ENCODE assay signal across 19 cellular contexts in the genomic region with DNA sequence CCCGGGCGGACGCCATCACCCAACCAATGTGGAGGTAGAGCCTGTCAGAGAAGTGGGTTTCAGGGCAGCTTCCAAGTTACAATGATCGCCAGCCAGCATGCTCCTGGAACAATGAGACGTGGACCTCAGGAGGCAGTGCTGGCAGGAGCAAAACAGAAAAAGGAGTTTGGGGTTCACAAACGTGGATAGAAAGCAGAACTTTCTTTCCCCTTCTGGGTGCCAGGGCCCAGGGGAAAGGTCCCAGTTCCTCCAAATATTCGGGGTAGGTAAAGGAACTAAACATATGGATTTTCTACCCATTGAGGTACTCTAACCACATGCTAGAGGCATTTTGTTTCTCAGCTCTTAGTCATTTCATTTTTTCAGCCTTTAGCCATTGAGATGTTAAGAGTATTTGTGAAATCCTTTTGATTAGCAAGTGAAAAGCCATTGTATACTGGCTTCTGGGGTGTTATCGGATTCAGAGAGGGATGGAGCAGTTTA.
DNase-seq lines count a peak whose midpoint lies in the region; ATAC-seq and TF ChIP-seq lines count a peak whose summit lies in the region.
"Had no signal": no experiment of that assay in that cellular context is flagged by ENCODE, and none has a peak within 500 bp of the region (broad histone marks: within the 10 kb centered on the region; RNA-seq: fewer than 3 reads in every experiment).

No MANE protein-coding gene starts in this region.

- no peaks in the 10 kb centered on the region for H3K9me2 ChIP-seq in GM23338 (ENCODE audit: insufficient read depth)

- H3K36me3 ChIP-seq in GM23338 (ENCODE audit: insufficient read depth) = no peaks in the 10 kb centered on the region
- H3K36me3 ChIP-seq in NT2/D1 (ENCODE audit: insufficient read depth, insufficient read length, low read length) = no peaks in the 10 kb centered on the region
- H3K36me3 ChIP-seq in iPS DF 6.9 (ENCODE audit: control insufficient read depth, insufficient read depth, low read length) = no peaks in the 10 kb centered on the region
- no peaks in the 10 kb centered on the region for H3K36me3 ChIP-seq in lung (ENCODE audit: control insufficient read depth in 2 of 2, insufficient read depth in 2 of 2, low read length in 2 of 2)
- no peaks in the 10 kb centered on the region for H3K36me3 ChIP-seq in CD8-positive, alpha-beta T cell (ENCODE audit: insufficient read depth, low read length)

- H3K27ac ChIP-seq in GM23338 (ENCODE audit: low read depth) = peak overlapping the region; percentile 36; the same call in 1 of the 2 replicates
- no peak overlapping the region for H3K27ac ChIP-seq in iPS DF 6.9 (ENCODE audit: low read length)
- peak overlapping the region; percentile 27 to 46 for H3K27ac ChIP-seq in lung (ENCODE audit: low read depth in 1 of 2, low read length in 1 of 2)
- H3K27ac ChIP-seq in CD8-positive, alpha-beta T cell (ENCODE audit: low read depth, low read length) = no peak overlapping the region
- H3K27ac ChIP-seq: A549, KMS-11 had no signal

- H4K20me1 ChIP-seq in GM23338 (replicated peaks; ENCODE audit: insufficient read depth) = no peaks in the 10 kb centered on the region

- DNase-seq in GM23338 (ENCODE audit: low spot score) (peak; percentile 77), NT2/D1 (ENCODE audit: low read depth, low spot score) (peak; percentile 63), iPS DF 6.9 (ENCODE audit: low read depth, low spot score) (peak; percentile 25), lung (ENCODE audit: low spot score) (no peak), amniotic stem cell (lab: John Stamatoyannopoulos, UW) (no peak), OCI-M2 (lab: John Stamatoyannopoulos, UW; ENCODE audit: unreplicated experiment) (no peak), NCI-H2107 treated with DMSO at 0.1 percent for 48 hours (lab: John Stamatoyannopoulos, UW; ENCODE audit: unreplicated experiment) (no peak)
- DNase-seq in CD8-positive, alpha-beta T cell = no peak
- DNase-seq: C1 segment of cervical spinal cord, DMS 273 treated with DMSO at 0.1 percent for 48 hours, HCEC 1CT, NCI-H1436, NCI-H2029 treated with DMSO at 0.1 percent for 48 hours, NCI-H510A, NCI-H774 had no signal

- peaks cover 65% of the 10 kb centered on the region for H3K4me1 ChIP-seq in GM23338 (ENCODE audit: insufficient read depth)
- no peaks in the 10 kb centered on the region for H3K4me1 ChIP-seq in NT2/D1 (ENCODE audit: insufficient read depth, insufficient read length)
- peaks cover 3% of the 10 kb centered on the region; the same call in 1 of the 2 replicates for H3K4me1 ChIP-seq in iPS DF 6.9 (ENCODE audit: control insufficient read depth, insufficient read depth, low read length)
- H3K4me1 ChIP-seq in lung (ENCODE audit: control insufficient read depth in 2 of 2, insufficient read depth in 2 of 2, low read length in 2 of 2) = peaks cover 2 to 13% of the 10 kb centered on the region in 2 donors
- H3K4me1 ChIP-seq in CD8-positive, alpha-beta T cell (ENCODE audit: insufficient read depth, low read length) = no peaks in the 10 kb centered on the region
- H3K4me1 ChIP-seq: A549 had no signal

- WGBS in iPS DF 6.9 (ENCODE audit: insufficient coverage, insufficient read length) = no CpG with 5 or more reads among the region's 8 CpGs
- WGBS in lung, 2 donors = 81 to 90% methylated on average over 8 of the region's 8 CpGs

- POLR2A ChIA-PET in CD8-positive, alpha-beta T cell (lab: Charles Lee) = no interaction called here

- H3K36me3 Mint-ChIP-seq in GM23338 (ENCODE audit: low read depth) = no peaks in the 10 kb centered on the region
- H3K36me3 Mint-ChIP-seq in CD8-positive, alpha-beta T cell = no peaks in the 10 kb centered on the region

- TF ChIP-seq CTCF in GM23338 (conservative IDR thresholded peaks at IDR 0.05; ENCODE audit: low read depth in 2 of 2) (no peak), lung (IDR thresholded peaks at IDR 0.05; ENCODE audit: control extremely low read depth, extremely low read depth) (no peak)
- TF ChIP-seq CTCF in CD8-positive, alpha-beta T cell (IDR thresholded peaks at IDR 0.05) = no peak

- no peaks in the 10 kb centered on the region for H3K27me3 Mint-ChIP-seq in GM23338 (ENCODE audit: insufficient read depth, low read depth, poor library complexity)
- no peaks in the 10 kb centered on the region for H3K27me3 Mint-ChIP-seq in CD8-positive, alpha-beta T cell (ENCODE audit: low read depth)

- H3K27me3 ChIP-seq in GM23338 (ENCODE audit: insufficient read depth) = no peaks in the 10 kb centered on the region
- H3K27me3 ChIP-seq in NT2/D1 (ENCODE audit: insufficient read depth, insufficient read length) = no peaks in the 10 kb centered on the region
- H3K27me3 ChIP-seq in iPS DF 6.9 (ENCODE audit: control insufficient read depth, insufficient read depth, low read length) = no peaks in the 10 kb centered on the region
- H3K27me3 ChIP-seq in lung (ENCODE audit: control insufficient read depth, insufficient read depth) = no peaks in the 10 kb centered on the region
- no peaks in the 10 kb centered on the region for H3K27me3 ChIP-seq in CD8-positive, alpha-beta T cell (ENCODE audit: insufficient read depth, low read length)

- 0 out of 2 replicates have a peak, but pooled peaks cover 2% of the 10 kb centered on the region for H3F3A ChIP-seq in GM23338 (replicated peaks; ENCODE audit: low read depth)

- no peaks in the 10 kb centered on the region for H3K79me2 ChIP-seq in GM23338 (replicated peaks; ENCODE audit: insufficient read depth)

- H2AFZ ChIP-seq in GM23338 = no peak overlapping the region

- H3K4me2 ChIP-seq in GM23338 = peak overlapping the region; percentile 50
- H3K4me2 ChIP-seq: A549, KMS-11 had no signal

- intact Hi-C loops in CD8-positive, alpha-beta T cell (cut with DNase I, micrococcal nuclease) = no loop called here

- peak overlapping the region; percentile 57 for H3K4me3 Mint-ChIP-seq in GM23338
- H3K4me3 Mint-ChIP-seq in CD8-positive, alpha-beta T cell = no peak overlapping the region

- H3K4me1 Mint-ChIP-seq in GM23338 = peaks cover 88% of the 10 kb centered on the region
- no peaks in the 10 kb centered on the region for H3K4me1 Mint-ChIP-seq in CD8-positive, alpha-beta T cell (ENCODE audit: low read depth)

- H3K9me3 ChIP-seq in NT2/D1 (ENCODE audit: insufficient read depth, low read length) (no peaks in the 10 kb centered on the region), iPS DF 6.9 (ENCODE audit: control insufficient read depth, insufficient read depth, low read length) (no peaks in the 10 kb centered on the region), lung (ENCODE audit: control insufficient read depth in 2 of 2, insufficient read depth in 1 of 2, low read length in 1 of 2) (no peaks in the 10 kb centered on the region)
- no peaks in the 10 kb centered on the region for H3K9me3 ChIP-seq in CD8-positive, alpha-beta T cell (ENCODE audit: low read length)
- H3K9me3 ChIP-seq: A549 had no signal

- CTCF ChIA-PET in CD8-positive, alpha-beta T cell (lab: Charles Lee) = no interaction called here

- no peaks in the 10 kb centered on the region for H3K9me3 Mint-ChIP-seq in GM23338
- H3K9me3 Mint-ChIP-seq in CD8-positive, alpha-beta T cell = no peaks in the 10 kb centered on the region

- peak overlapping the region; percentile 89 for H3K27ac Mint-ChIP-seq in GM23338
- no peak overlapping the region for H3K27ac Mint-ChIP-seq in CD8-positive, alpha-beta T cell

- no peak overlapping the region for H3K9ac ChIP-seq in NT2/D1 (ENCODE audit: insufficient read length, low read depth)
- H3K9ac ChIP-seq: KMS-11 had no signal

- H3K4me3 ChIP-seq in GM23338 (peak overlapping the region; percentile 31), NT2/D1 (ENCODE audit: insufficient read length, low read depth) (no peak overlapping the region), iPS DF 6.9 (ENCODE audit: low read length) (no peak overlapping the region), lung (no peak overlapping the region)
- H3K4me3 ChIP-seq in CD8-positive, alpha-beta T cell (ENCODE audit: low read depth, low read length) = no peak overlapping the region
- H3K4me3 ChIP-seq: A549 had no signal

- ATAC-seq in GM23338 (peak; percentile 84), lung (ENCODE audit: insufficient read depth, low FRiP score) (no peak)
- ATAC-seq in CD8-positive, alpha-beta T cell = no peak
- ATAC-seq: A549, HepG2, Panc1 had no signal

TF ChIP-seq in GM23338, 12 proteins besides CTCF, POLR2A, EP300 and RAD21 (continues in another document):
- TF ChIP-seq ZNF114 (CRISPR knock-in tag; IDR thresholded peaks at IDR 0.05) (no peak), CREB1 (CRISPR knock-in tag; IDR thresholded peaks at IDR 0.05; ENCODE audit: low read depth) (peak; percentile 33; the same call in 1 of the 2 replicates), REST (IDR thresholded peaks at IDR 0.05; ENCODE audit: unreplicated experiment) (no peak), POLR2AphosphoS5 (IDR thresholded peaks at IDR 0.05; ENCODE audit: low read depth) (peak; percentile 45), STAT1 (IDR thresholded peaks at IDR 0.05; ENCODE audit: unreplicated experiment) (no peak), NANOG (IDR thresholded peaks at IDR 0.05; ENCODE audit: borderline replicate concordance) (peak; percentile 87; the same call in 1 of the 2 replicates)

Comparison
In these comparisons a context has a peak if more than half of its experiments do, and no peak if none do; other contexts are left out.
1. DNase-seq: peak in GM23338 (single experiment), NT2/D1 (single experiment) and iPS DF 6.9 (single experiment); none in lung (single experiment), amniotic stem cell (single experiment), CD8-positive, alpha-beta T cell (0 of 7), OCI-M2 (single experiment) and NCI-H2107 treated with DMSO at 0.1 percent for 48 hours (single experiment).
2. H3K27ac ChIP-seq: peak in GM23338 (single experiment) and lung (2 of 2); none in iPS DF 6.9 (single experiment) and CD8-positive, alpha-beta T cell (single experiment).